In the genomic region with DNA sequence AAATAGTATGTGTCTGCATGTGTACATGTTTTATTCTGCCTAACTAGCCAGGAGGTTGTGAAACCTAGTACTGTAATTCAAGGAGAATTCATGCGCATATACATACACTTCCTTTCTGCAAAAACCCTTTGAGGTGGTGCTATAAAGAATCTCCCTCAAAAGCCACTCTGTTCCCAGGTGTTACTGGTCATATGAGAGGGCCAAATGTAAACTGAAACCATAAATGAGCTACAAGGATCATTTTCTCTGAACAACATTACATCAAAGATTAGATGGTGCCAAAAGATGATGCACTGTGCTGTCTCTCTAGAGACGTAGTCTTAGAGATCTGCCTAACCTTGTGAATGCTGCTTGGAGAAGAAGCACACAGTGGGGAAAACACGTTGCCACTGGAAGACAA, we compare ENCODE assay signal across 11 cellular contexts. TPM values are rescaled to one million over a fixed set of nuclear protein-coding genes. Genes with fewer than 3 reads are reported as not detected.
A peak's percentile ranks its signal among the peaks of the same experiment; 100 is the strongest.
DNase-seq lines count a peak whose midpoint lies in the region; ATAC-seq, FAIRE-seq and TF ChIP-seq lines count a peak whose summit lies in the region.
"Had no signal": no experiment of that assay in that cellular context is flagged by ENCODE, and none has a peak within 500 bp of the region (broad histone marks: within the 10 kb centered on the region; RNA-seq: fewer than 3 reads in every experiment).

No MANE protein-coding gene starts in this region.

- H3K4me3 ChIP-seq in adrenal gland = no peak overlapping the region
- no peak overlapping the region for H3K4me3 ChIP-seq in transverse colon
- H3K4me3 ChIP-seq in small intestine (ENCODE audit: low read depth in 1 of 2, low read length in 2 of 2) = no peak overlapping the region

- no peaks in the 10 kb centered on the region for H3K9me3 Mint-ChIP-seq in activated naive CD4-positive, alpha-beta T cell treated with anti-CD3 and anti-CD28 coated beads, Interleukin-2, amount 50 U/mL, for 72 hours
- H3K9me3 Mint-ChIP-seq: CD14-positive monocyte had no signal

- WGBS in adrenal gland, 4 donors = 58 to 66% (median 63%) methylated on average over 3 of the region's 3 CpGs
- 31 to 33% methylated on average over 2 to 3 of the region's 3 CpGs for WGBS in transverse colon (ENCODE audit: low coverage in 1 of 2), 2 donors
- WGBS in small intestine, 3 donors = 51 to 60% (median 56%) methylated on average over 3 of the region's 3 CpGs

- no peak for DNase-seq in activated naive CD4-positive, alpha-beta T cell treated with anti-CD3 and anti-CD28 coated beads, Interleukin-2, amount 50 U/mL, for 72 hours (ENCODE audit: low spot score in 2 of 2)
- DNase-seq in activated naive CD4-positive, alpha-beta T cell treated with Interleukin-2 at 50 U/mL for 16 hours = no peak
- DNase-seq in adrenal gland (no peak), transverse colon (no peak), small intestine (no peak)
- no peak for DNase-seq in activated CD4-positive, alpha-beta T cell treated with anti-CD3 and anti-CD28 coated beads for 4 hours
- no peak for DNase-seq in activated CD8-positive, alpha-beta memory T cell treated with anti-CD3 and anti-CD28 coated beads, Interleukin-2, amount 50 U/mL, for 48 hours
- DNase-seq: hypothalamus, occipital lobe had no signal

- H3K4me1 ChIP-seq in adrenal gland (replicated peaks in 1 of 2) (peaks cover 37 to 56% of the 10 kb centered on the region in 2 donors), transverse colon (peaks cover 25 to 33% (median 27%) of the 10 kb centered on the region in 4 donors), small intestine (ENCODE audit: control insufficient read depth in 2 of 2, insufficient read depth in 1 of 2, low read depth in 1 of 2, low read length in 1 of 2) (peaks cover 0 to 4% of the 10 kb centered on the region in 2 donors)

- H3K27me3 ChIP-seq in adrenal gland (no peaks in the 10 kb centered on the region), transverse colon (no peaks in the 10 kb centered on the region), small intestine (ENCODE audit: control insufficient read depth in 2 of 2, insufficient read depth in 2 of 2, low read length in 2 of 2) (no peaks in the 10 kb centered on the region)

- TF ChIP-seq EP300 in transverse colon (IDR thresholded peaks at IDR 0.05; ENCODE audit: low read depth) = no peak

- peak overlapping the region in 3 of 5 donors; percentile 7 to 73 (median 18) for H3K27ac ChIP-seq in adrenal gland
- H3K27ac ChIP-seq in transverse colon = peak overlapping the region; percentile 38 to 74 (median 66)
- H3K27ac ChIP-seq in small intestine (ENCODE audit: low read depth in 1 of 2, low read length in 1 of 2) = no peak overlapping the region

- H3K9me3 ChIP-seq in adrenal gland (replicated peaks in 1 of 3) (no peaks in the 10 kb centered on the region), transverse colon (no peaks in the 10 kb centered on the region), small intestine (ENCODE audit: control insufficient read depth, low read depth) (no peaks in the 10 kb centered on the region)

- ATAC-seq in activated naive CD4-positive, alpha-beta T cell treated with anti-CD3 and anti-CD28 coated beads, Interleukin-2, amount 50 U/mL, for 72 hours = peak; percentile 78 to 90
- ATAC-seq in HG03460 (IDR thresholded peaks at IDR 0.05; ENCODE audit: unreplicated experiment) = peak; percentile 44

- TF ChIP-seq CTCF in adrenal gland (IDR thresholded peaks at IDR 0.05) (no peak), transverse colon (IDR thresholded peaks at IDR 0.05) (no peak)

- H3K36me3 ChIP-seq in adrenal gland (replicated peaks in 1 of 2) = no peaks in the 10 kb centered on the region
- H3K36me3 ChIP-seq in transverse colon = no peaks in the 10 kb centered on the region
- H3K36me3 ChIP-seq in small intestine (ENCODE audit: control insufficient read depth in 2 of 2, insufficient read depth in 2 of 2, low read length in 2 of 2) = no peaks in the 10 kb centered on the region

- no peaks in the 10 kb centered on the region for H3K36me3 Mint-ChIP-seq in activated naive CD4-positive, alpha-beta T cell treated with anti-CD3 and anti-CD28 coated beads, Interleukin-2, amount 50 U/mL, for 72 hours

- in situ Hi-C loops in transverse colon (cut with MboI; ENCODE audit: low pct_ligation_motif_present in 1 of 4, low pct_unique_long_range_greater_than_20kb in 1 of 4, low sequenced_read_pairs in 3 of 4) = no loop called here

- intact Hi-C loops in adrenal gland (cut with DNase I) (no loop called here), transverse colon (cut with DNase I; ENCODE audit: low total_unique reads) (no loop called here)

- FAIRE-seq in small intestine (lab: Jason Lieb, UNC) = no peak

- no peak overlapping the region for H3K27ac Mint-ChIP-seq in activated naive CD4-positive, alpha-beta T cell treated with anti-CD3 and anti-CD28 coated beads, Interleukin-2, amount 50 U/mL, for 72 hours
- H3K27ac Mint-ChIP-seq: CD14-positive monocyte had no signal

- TF ChIP-seq POLR2A in adrenal gland (IDR thresholded peaks at IDR 0.05) (peak in 1 of 2 donors; percentile 32), transverse colon (IDR thresholded peaks at IDR 0.05) (no peak)

RNA-seq across cellular contexts. Expression of a gene that starts 15.7 kb away (rescaled TPM):
- 10 to 100 TPM in 1 of 2 donors, 1 to 10 TPM in 1; 7.7 to 28.7 TPM for total RNA-seq in activated naive CD4-positive, alpha-beta T cell treated with anti-CD3 and anti-CD28 coated beads, Interleukin-2, amount 50 U/mL, for 72 hours
- total RNA-seq in adrenal gland (100 to 1,000 TPM in 1 of 8 donors, 10 to 100 TPM in 7; 11.4 to 107 (median 65.5) TPM), transverse colon (10 to 100 TPM in 2 of 4 donors, 1 to 10 TPM in 2; 6.0 to 42.0 (median 10.2) TPM)
- polyA plus RNA-seq in adrenal gland (10 to 100 TPM; 35.1 to 50.6 (median 41.9) TPM), small intestine (10 to 100 TPM in 1 of 3 donors, 1 to 10 TPM in 2; 1.8 to 16.0 (median 4.1) TPM)

Comparison
In these comparisons a context has a peak if more than half of its experiments do, and no peak if none do; other contexts are left out.
1. H3K27ac ChIP-seq: peak in adrenal gland (3 of 5) and transverse colon (4 of 4); none in small intestine (0 of 2).